Comparison of ENCODE assay signal across 1 cellular context in the genomic region with DNA sequence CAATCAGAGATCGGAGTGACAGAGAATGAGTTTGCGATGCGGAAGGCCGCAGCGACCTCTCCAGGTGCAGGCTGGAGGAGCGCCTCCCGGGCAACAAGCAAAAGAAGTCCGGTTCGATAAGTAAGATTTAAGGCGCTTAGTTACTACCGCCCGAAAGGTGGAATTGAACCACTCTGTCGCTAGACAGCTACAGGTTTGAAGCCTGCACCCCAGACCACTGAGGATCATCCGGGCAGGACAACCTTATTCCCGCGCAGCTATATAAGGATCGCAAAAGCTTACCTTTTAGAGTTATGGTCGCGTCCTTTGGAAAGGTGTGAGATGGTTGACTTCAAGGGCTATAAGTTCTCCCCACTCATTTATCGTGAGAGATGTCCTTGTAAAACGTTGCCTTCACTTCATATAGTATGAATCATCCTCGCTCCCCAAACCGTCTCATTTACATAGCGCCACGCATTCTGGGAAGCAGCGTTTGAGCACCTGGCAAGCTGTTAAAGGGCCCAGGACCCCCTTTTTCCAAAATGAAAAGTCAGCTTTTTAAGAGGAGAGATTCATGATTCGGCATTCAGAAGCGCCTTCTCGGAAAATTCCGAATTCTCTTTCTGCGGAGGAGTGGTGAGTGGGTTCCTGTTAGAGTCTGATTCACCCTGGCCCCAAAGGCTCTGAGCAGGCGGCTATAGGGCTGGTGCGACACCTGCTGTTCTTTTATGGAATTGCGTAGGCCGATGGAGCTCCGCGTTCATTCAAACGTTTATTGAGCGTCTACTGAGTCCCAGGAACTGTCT.
TF ChIP-seq lines count a peak whose summit lies in the region.

No MANE protein-coding gene starts in this region.

TF ChIP-seq in HepG2, 621 proteins besides CTCF, POLR2A, EP300 and RAD21 (continued from another document and continues in another):
- TF ChIP-seq ZSCAN12 (CRISPR knock-in tag; IDR thresholded peaks at IDR 0.05), result 0 out of 2 replicates have a peak, but pooled peaks have one; percentile 21
- no peak for TF ChIP-seq CEBPB (IDR thresholded peaks at IDR 0.05; ENCODE audit: borderline replicate concordance, low read depth, low read length)
- TF ChIP-seq, protein P1, sequence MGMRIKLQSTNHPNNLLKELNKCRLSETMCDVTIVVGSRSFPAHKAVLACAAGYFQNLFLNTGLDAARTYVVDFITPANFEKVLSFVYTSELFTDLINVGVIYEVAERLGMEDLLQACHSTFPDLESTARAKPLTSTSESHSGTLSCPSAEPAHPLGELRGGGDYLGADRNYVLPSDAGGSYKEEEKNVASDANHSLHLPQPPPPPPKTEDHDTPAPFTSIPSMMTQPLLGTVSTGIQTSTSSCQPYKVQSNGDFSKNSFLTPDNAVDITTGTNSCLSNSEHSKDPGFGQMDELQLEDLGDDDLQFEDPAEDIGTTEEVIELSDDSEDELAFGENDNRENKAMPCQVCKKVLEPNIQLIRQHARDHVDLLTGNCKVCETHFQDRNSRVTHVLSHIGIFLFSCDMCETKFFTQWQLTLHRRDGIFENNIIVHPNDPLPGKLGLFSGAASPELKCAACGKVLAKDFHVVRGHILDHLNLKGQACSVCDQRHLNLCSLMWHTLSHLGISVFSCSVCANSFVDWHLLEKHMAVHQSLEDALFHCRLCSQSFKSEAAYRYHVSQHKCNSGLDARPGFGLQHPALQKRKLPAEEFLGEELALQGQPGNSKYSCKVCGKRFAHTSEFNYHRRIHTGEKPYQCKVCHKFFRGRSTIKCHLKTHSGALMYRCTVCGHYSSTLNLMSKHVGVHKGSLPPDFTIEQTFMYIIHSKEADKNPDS (CRISPR knock-in tag; IDR thresholded peaks at IDR 0.05), result no peak
- 0 out of 2 replicates have a peak, but pooled peaks have one; percentile 43 for TF ChIP-seq TBX3 (IDR thresholded peaks at IDR 0.05; ENCODE audit: borderline replicate concordance)
- TF ChIP-seq, protein P2, sequence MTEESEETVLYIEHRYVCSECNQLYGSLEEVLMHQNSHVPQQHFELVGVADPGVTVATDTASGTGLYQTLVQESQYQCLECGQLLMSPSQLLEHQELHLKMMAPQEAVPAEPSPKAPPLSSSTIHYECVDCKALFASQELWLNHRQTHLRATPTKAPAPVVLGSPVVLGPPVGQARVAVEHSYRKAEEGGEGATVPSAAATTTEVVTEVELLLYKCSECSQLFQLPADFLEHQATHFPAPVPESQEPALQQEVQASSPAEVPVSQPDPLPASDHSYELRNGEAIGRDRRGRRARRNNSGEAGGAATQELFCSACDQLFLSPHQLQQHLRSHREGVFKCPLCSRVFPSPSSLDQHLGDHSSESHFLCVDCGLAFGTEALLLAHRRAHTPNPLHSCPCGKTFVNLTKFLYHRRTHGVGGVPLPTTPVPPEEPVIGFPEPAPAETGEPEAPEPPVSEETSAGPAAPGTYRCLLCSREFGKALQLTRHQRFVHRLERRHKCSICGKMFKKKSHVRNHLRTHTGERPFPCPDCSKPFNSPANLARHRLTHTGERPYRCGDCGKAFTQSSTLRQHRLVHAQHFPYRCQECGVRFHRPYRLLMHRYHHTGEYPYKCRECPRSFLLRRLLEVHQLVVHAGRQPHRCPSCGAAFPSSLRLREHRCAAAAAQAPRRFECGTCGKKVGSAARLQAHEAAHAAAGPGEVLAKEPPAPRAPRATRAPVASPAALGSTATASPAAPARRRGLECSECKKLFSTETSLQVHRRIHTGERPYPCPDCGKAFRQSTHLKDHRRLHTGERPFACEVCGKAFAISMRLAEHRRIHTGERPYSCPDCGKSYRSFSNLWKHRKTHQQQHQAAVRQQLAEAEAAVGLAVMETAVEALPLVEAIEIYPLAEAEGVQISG (CRISPR knock-in tag; IDR thresholded peaks at IDR 0.05), result peak; percentile 72
- no peak for TF ChIP-seq HNRNPL (IDR thresholded peaks at IDR 0.05; ENCODE audit: low read depth, low read length)
- peak; percentile 62; the same call in 1 of the 2 replicates for TF ChIP-seq ZNF232 (CRISPR knock-in tag; IDR thresholded peaks at IDR 0.05; ENCODE audit: borderline replicate concordance)
- peak; percentile 79 for TF ChIP-seq TARDBP (CRISPR knock-in tag; IDR thresholded peaks at IDR 0.05)
- TF ChIP-seq KDM5B (CRISPR knock-in tag; IDR thresholded peaks at IDR 0.05; ENCODE audit: borderline replicate concordance), result peak; percentile 19; the same call in 1 of the 2 replicates
- no peak for TF ChIP-seq HNF4A (CRISPR knock-in tag; IDR thresholded peaks at IDR 0.05)
- no peak for TF ChIP-seq ZNF607 (CRISPR knock-in tag; IDR thresholded peaks at IDR 0.05; ENCODE audit: borderline replicate concordance)
- TF ChIP-seq CBX5 (CRISPR knock-in tag; IDR thresholded peaks at IDR 0.05; ENCODE audit: borderline replicate concordance), result peak; percentile 58; the same call in 1 of the 2 replicates
- peak; percentile 57; the same call in 1 of the 2 replicates for TF ChIP-seq ZNF124 (CRISPR knock-in tag; IDR thresholded peaks at IDR 0.05)
- no peak for TF ChIP-seq KAT7 (CRISPR knock-in tag; IDR thresholded peaks at IDR 0.05; ENCODE audit: borderline replicate concordance)
- TF ChIP-seq KLF16 (CRISPR knock-in tag; IDR thresholded peaks at IDR 0.05), result peak in 1 of 2 experiments; percentile 89; a peak in 1 of 4 replicates
- TF ChIP-seq ZNF747 (CRISPR knock-in tag; IDR thresholded peaks at IDR 0.05; ENCODE audit: borderline replicate concordance), result peak; percentile 71; the same call in 1 of the 2 replicates
- 0 out of 2 replicates have a peak, but pooled peaks have one; percentile 55 for TF ChIP-seq ZNF3 (CRISPR knock-in tag; IDR thresholded peaks at IDR 0.05)
- TF ChIP-seq ZNF317 (CRISPR knock-in tag; IDR thresholded peaks at IDR 0.05), result 0 out of 2 replicates have a peak, but pooled peaks have one; percentile 58
- TF ChIP-seq ATF7-NPFF (CRISPR knock-in tag; IDR thresholded peaks at IDR 0.05; ENCODE audit: low read depth), result no peak
- no peak for TF ChIP-seq ZNF563 (CRISPR knock-in tag; IDR thresholded peaks at IDR 0.05)
- TF ChIP-seq SPEN (CRISPR knock-in tag; IDR thresholded peaks at IDR 0.05; ENCODE audit: low read depth), result peak; percentile 25; the same call in 1 of the 2 replicates
- TF ChIP-seq ZNF282 (IDR thresholded peaks at IDR 0.05; ENCODE audit: partially characterized antibody), result no peak
- TF ChIP-seq NFE2L1 (CRISPR knock-in tag; IDR thresholded peaks at IDR 0.05; ENCODE audit: borderline replicate concordance), result no peak
- no peak for TF ChIP-seq ZNF101 (CRISPR knock-in tag; IDR thresholded peaks at IDR 0.05; ENCODE audit: borderline replicate concordance, low read depth)
- TF ChIP-seq ZSCAN20 (CRISPR knock-in tag; IDR thresholded peaks at IDR 0.05; ENCODE audit: borderline replicate concordance), result peak; percentile 52; the same call in 1 of the 2 replicates
- TF ChIP-seq ZBTB38 (CRISPR knock-in tag; IDR thresholded peaks at IDR 0.05), result peak; percentile 18; the same call in 1 of the 2 replicates
- TF ChIP-seq CCDC6 (CRISPR knock-in tag; IDR thresholded peaks at IDR 0.05), result no peak
- TF ChIP-seq RARA (CRISPR knock-in tag; IDR thresholded peaks at IDR 0.05), result 0 out of 2 replicates have a peak, but pooled peaks have one; percentile 9
- TF ChIP-seq, protein P3, sequence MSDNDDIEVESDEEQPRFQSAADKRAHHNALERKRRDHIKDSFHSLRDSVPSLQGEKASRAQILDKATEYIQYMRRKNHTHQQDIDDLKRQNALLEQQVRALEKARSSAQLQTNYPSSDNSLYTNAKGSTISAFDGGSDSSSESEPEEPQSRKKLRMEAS (IDR thresholded peaks at IDR 0.05), result peak; percentile 20
- TF ChIP-seq SNAPC2 (CRISPR knock-in tag; IDR thresholded peaks at IDR 0.05), result peak; percentile 100
- peak; percentile 82; the same call in 1 of the 2 replicates for TF ChIP-seq KDM2A (CRISPR knock-in tag; IDR thresholded peaks at IDR 0.05; ENCODE audit: borderline replicate concordance, low read depth)
- TF ChIP-seq, protein P4, sequence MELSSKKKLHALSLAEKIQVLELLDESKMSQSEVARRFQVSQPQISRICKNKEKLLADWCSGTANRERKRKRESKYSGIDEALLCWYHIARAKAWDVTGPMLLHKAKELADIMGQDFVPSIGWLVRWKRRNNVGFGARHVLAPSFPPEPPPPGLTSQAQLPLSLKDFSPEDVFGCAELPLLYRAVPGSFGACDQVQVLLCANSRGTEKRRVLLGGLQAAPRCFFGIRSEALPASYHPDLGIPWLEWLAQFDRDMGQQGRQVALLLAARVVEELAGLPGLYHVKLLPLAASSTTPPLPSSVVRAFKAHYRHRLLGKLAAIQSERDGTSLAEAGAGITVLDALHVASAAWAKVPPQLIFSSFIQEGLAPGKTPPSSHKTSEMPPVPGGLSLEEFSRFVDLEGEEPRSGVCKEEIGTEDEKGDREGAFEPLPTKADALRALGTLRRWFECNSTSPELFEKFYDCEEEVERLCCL (CRISPR knock-in tag; IDR thresholded peaks at IDR 0.05; ENCODE audit: borderline replicate concordance), result 0 out of 2 replicates have a peak, but pooled peaks have one; percentile 53
- peak; percentile 77; the same call in 1 of the 2 replicates for TF ChIP-seq NR2F2 (IDR thresholded peaks at IDR 0.05; ENCODE audit: borderline replicate concordance, low read depth)
- no peak for TF ChIP-seq ZNF558 (CRISPR knock-in tag; IDR thresholded peaks at IDR 0.05; ENCODE audit: borderline replicate concordance)
- peak; percentile 44 to 59; a peak in 3 of 4 replicates for TF ChIP-seq MAFK (conservative IDR thresholded peaks at IDR 0.05 in 1 of 2, IDR thresholded peaks at IDR 0.05 in 1 of 2; ENCODE audit: low read length in 2 of 2)
- TF ChIP-seq, protein P5, sequence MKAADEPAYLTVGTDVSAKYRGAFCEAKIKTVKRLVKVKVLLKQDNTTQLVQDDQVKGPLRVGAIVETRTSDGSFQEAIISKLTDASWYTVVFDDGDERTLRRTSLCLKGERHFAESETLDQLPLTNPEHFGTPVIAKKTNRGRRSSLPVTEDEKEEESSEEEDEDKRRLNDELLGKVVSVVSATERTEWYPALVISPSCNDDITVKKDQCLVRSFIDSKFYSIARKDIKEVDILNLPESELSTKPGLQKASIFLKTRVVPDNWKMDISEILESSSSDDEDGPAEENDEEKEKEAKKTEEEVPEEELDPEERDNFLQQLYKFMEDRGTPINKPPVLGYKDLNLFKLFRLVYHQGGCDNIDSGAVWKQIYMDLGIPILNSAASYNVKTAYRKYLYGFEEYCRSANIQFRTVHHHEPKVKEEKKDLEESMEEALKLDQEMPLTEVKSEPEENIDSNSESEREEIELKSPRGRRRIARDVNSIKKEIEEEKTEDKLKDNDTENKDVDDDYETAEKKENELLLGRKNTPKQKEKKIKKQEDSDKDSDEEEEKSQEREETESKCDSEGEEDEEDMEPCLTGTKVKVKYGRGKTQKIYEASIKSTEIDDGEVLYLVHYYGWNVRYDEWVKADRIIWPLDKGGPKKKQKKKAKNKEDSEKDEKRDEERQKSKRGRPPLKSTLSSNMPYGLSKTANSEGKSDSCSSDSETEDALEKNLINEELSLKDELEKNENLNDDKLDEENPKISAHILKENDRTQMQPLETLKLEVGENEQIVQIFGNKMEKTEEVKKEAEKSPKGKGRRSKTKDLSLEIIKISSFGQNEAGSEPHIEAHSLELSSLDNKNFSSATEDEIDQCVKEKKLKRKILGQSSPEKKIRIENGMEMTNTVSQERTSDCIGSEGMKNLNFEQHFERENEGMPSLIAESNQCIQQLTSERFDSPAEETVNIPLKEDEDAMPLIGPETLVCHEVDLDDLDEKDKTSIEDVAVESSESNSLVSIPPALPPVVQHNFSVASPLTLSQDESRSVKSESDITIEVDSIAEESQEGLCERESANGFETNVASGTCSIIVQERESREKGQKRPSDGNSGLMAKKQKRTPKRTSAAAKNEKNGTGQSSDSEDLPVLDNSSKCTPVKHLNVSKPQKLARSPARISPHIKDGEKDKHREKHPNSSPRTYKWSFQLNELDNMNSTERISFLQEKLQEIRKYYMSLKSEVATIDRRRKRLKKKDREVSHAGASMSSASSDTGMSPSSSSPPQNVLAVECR (CRISPR knock-in tag; IDR thresholded peaks at IDR 0.05; ENCODE audit: borderline replicate concordance), result peak; percentile 57; the same call in 1 of the 2 replicates
- TF ChIP-seq MATR3 (CRISPR knock-in tag; IDR thresholded peaks at IDR 0.05), result no peak
- peak; percentile 65; the same call in 1 of the 2 replicates for TF ChIP-seq ZNF777 (CRISPR knock-in tag; IDR thresholded peaks at IDR 0.05)
- TF ChIP-seq YEATS4 (CRISPR knock-in tag; IDR thresholded peaks at IDR 0.05; ENCODE audit: borderline replicate concordance), result 0 out of 2 replicates have a peak, but pooled peaks have one; percentile 32
- TF ChIP-seq ZIK1 (CRISPR knock-in tag; IDR thresholded peaks at IDR 0.05; ENCODE audit: borderline replicate concordance, low read depth), result no peak
- no peak for TF ChIP-seq DR1 (CRISPR knock-in tag; IDR thresholded peaks at IDR 0.05)
- no peak; the same call in 1 of the 2 replicates for TF ChIP-seq HDAC1 (CRISPR knock-in tag; IDR thresholded peaks at IDR 0.05)
- no peak for TF ChIP-seq ZNF598 (CRISPR knock-in tag; IDR thresholded peaks at IDR 0.05; ENCODE audit: borderline replicate concordance)
- TF ChIP-seq ZNF451 (CRISPR knock-in tag; IDR thresholded peaks at IDR 0.05), result no peak
- TF ChIP-seq HCFC1 (IDR thresholded peaks at IDR 0.05; ENCODE audit: low read depth, low read length), result peak; percentile 36; the same call in 1 of the 2 replicates
- TF ChIP-seq SOX6 (IDR thresholded peaks at IDR 0.05), result no peak
- TF ChIP-seq SOX6 (CRISPR knock-in tag; IDR thresholded peaks at IDR 0.05), result peak; percentile 73
- 0 out of 2 replicates have a peak, but pooled peaks have one; percentile 53 for TF ChIP-seq CC2D1A (CRISPR knock-in tag; IDR thresholded peaks at IDR 0.05)
- TF ChIP-seq, protein P6, sequence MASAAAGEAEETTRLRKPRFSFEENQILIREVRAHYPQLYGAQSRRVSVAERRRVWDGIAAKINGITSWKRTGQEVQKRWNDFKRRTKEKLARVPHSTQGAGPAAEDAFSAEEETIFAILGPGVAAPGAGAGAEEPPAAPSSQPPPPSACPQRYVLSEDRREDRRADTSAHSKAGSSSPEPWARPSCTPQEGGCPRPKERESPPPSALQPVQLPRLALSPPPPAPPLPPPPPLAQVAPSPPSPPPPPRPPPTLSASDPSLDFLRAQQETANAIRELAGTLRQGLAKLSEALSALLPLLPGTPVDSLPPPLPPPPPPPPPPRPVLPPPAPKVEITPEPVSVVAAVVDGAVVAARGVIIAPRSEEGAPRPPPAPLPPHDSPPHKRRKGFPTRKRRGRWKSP (CRISPR knock-in tag; IDR thresholded peaks at IDR 0.05), result peak; percentile 76; the same call in 1 of the 2 replicates
- peak; percentile 77; the same call in 1 of the 2 replicates for TF ChIP-seq ZSCAN30 (CRISPR knock-in tag; IDR thresholded peaks at IDR 0.05)
- peak; percentile 96 for TF ChIP-seq STAG1 (CRISPR knock-in tag; IDR thresholded peaks at IDR 0.05)
- TF ChIP-seq ZNF569 (CRISPR knock-in tag; IDR thresholded peaks at IDR 0.05; ENCODE audit: borderline replicate concordance), result no peak
- no peak; the same call in 1 of the 2 replicates for TF ChIP-seq ZNF557 (CRISPR knock-in tag; IDR thresholded peaks at IDR 0.05)
- TF ChIP-seq NKX3-1 (CRISPR knock-in tag; IDR thresholded peaks at IDR 0.05), result 0 out of 2 replicates have a peak, but pooled peaks have one; percentile 76
- TF ChIP-seq MBD4 (IDR thresholded peaks at IDR 0.05; ENCODE audit: borderline replicate concordance, low read length), result peak; percentile 50; the same call in 1 of the 2 replicates
- TF ChIP-seq NFKB2 (CRISPR knock-in tag; IDR thresholded peaks at IDR 0.05; ENCODE audit: borderline replicate concordance), result peak; percentile 13; the same call in 1 of the 2 replicates
- no peak for TF ChIP-seq ZNF790 (CRISPR knock-in tag; IDR thresholded peaks at IDR 0.05; ENCODE audit: borderline replicate concordance)
- TF ChIP-seq HOXA9 (CRISPR knock-in tag; IDR thresholded peaks at IDR 0.05; ENCODE audit: borderline replicate concordance), result no peak
- TF ChIP-seq SP5 (CRISPR knock-in tag; IDR thresholded peaks at IDR 0.05; ENCODE audit: borderline replicate concordance, low read depth), result no peak
- peak; percentile 68 for TF ChIP-seq GATAD2A (CRISPR knock-in tag; IDR thresholded peaks at IDR 0.05)
